In the genomic region with DNA sequence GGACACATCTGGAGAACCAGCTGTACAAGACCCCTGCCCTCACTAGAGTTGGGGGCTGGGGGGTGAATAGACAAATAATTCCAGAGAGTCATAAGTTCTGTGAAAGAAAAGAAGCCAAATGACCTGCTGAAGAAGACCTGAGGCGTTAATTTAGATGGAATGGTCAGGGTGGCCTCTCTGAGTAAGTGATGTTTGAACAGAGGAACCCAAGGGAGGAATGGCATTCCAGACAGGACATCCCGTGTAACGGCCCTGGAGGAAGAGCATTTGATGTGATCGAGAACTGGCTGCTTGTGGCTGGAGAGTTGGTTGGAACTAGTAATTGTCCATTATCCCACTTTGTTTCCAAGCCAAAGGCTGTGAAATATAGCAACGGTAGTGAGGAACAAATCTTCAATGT, we compare ENCODE assay signal across 8 cellular contexts. TPM values are rescaled to one million over a fixed set of nuclear protein-coding genes. Genes with fewer than 3 reads are reported as not detected.
DNase-seq lines count a peak whose midpoint lies in the region; ATAC-seq, FAIRE-seq and TF ChIP-seq lines count a peak whose summit lies in the region.

No MANE protein-coding gene starts in this region.

- H3K27ac ChIP-seq in ACC112 (ENCODE audit: low read depth, low read length), result peak overlapping the region; percentile 21; the same call in 1 of the 2 replicates

- H3K36me3 ChIP-seq in ACC112 (ENCODE audit: insufficient read depth, low read length) (peaks cover 15% of the 10 kb centered on the region), mucosa of stomach (ENCODE audit: control insufficient read depth, insufficient read depth, low read length) (no peaks in the 10 kb centered on the region)

- peaks cover 18% of the 10 kb centered on the region for H3K4me1 ChIP-seq in ACC112 (ENCODE audit: control insufficient read depth, insufficient read depth, low read length, unreplicated experiment)
- H3K4me1 ChIP-seq in mucosa of stomach (ENCODE audit: control insufficient read depth, insufficient read depth, low read length), result peaks cover 16% of the 10 kb centered on the region

- H3K9me3 Mint-ChIP-seq in IgD-negative memory B cell, result no peaks in the 10 kb centered on the region

- peak overlapping the region; percentile 95 to 100 (median 99) for H3K4me3 Mint-ChIP-seq in IgD-negative memory B cell

- ATAC-seq in HG03565 (IDR thresholded peaks at IDR 0.05; ENCODE audit: unreplicated experiment), result no peak

- peak overlapping the region; percentile 69 for H3K9ac ChIP-seq in mucosa of stomach (ENCODE audit: low read length)

- H3K4me3 ChIP-seq in ACC112 (ENCODE audit: low read depth, low read length), result peak overlapping the region; percentile 100
- H3K4me3 ChIP-seq in mucosa of stomach (ENCODE audit: low read length), result peak overlapping the region; percentile 65

- no peaks in the 10 kb centered on the region for H3K27me3 ChIP-seq in ACC112 (ENCODE audit: insufficient read depth, low read length)
- no peaks in the 10 kb centered on the region for H3K27me3 ChIP-seq in mucosa of stomach (ENCODE audit: control insufficient read depth, insufficient read depth, low read length)

- H3K27me3 Mint-ChIP-seq in IgD-negative memory B cell, result no peaks in the 10 kb centered on the region

- H3K27ac Mint-ChIP-seq in IgD-negative memory B cell, result peak overlapping the region; percentile 80 to 100 (median 99)

- H3K36me3 Mint-ChIP-seq in IgD-negative memory B cell, result peaks cover 8% of the 10 kb centered on the region

- DNase-seq in cerebellar cortex (ENCODE audit: low spot score) (peak; percentile 16), H54 (ENCODE audit: insufficient read length, low spot score) (no peak), germinal center (ENCODE audit: low spot score) (no peak), NCI-H128 (lab: John Stamatoyannopoulos, UW; ENCODE audit: unreplicated experiment) (no peak)

- H3K79me2 ChIP-seq in ACC112 (ENCODE audit: control insufficient read depth, insufficient read depth, low read length, unreplicated experiment), result peaks cover 76% of the 10 kb centered on the region

- H3K4me1 Mint-ChIP-seq in IgD-negative memory B cell, result peaks cover 26 to 40% (median 31%) of the 10 kb centered on the region in 3 donors

- no peak for FAIRE-seq in H54 (lab: Jason Lieb, UNC)

- peak overlapping the region; percentile 88 for H2AFZ ChIP-seq in ACC112 (ENCODE audit: low read length, unreplicated experiment)

- no peak for TF ChIP-seq POLR2A in H54 (IDR thresholded peaks at IDR 0.05; ENCODE audit: low read depth, low read length)

- no peaks in the 10 kb centered on the region for H3K9me3 ChIP-seq in mucosa of stomach (ENCODE audit: control insufficient read depth, low read length)

RNA-seq across cellular contexts. Expression of gene NR2C2, which starts 1.7 kb away (rescaled TPM):
- 11.5 TPM for polyA plus RNA-seq in IgD-negative memory B cell
